10 cellular contexts compared by ENCODE assay signal in genomic region chr3:44995142-44995770, GRCh38. TPM values are rescaled to one million over a fixed set of nuclear protein-coding genes. Genes with fewer than 3 reads are reported as not detected.
A peak's percentile ranks its signal among the peaks of the same experiment; 100 is the strongest.
DNase-seq lines count a peak whose midpoint lies in the region; ATAC-seq, FAIRE-seq and TF ChIP-seq lines count a peak whose summit lies in the region.
"Had no signal": no experiment of that assay in that cellular context is flagged by ENCODE, and none has a peak within 500 bp of the region (broad histone marks: within the 10 kb centered on the region; RNA-seq: fewer than 3 reads in every experiment).

No MANE protein-coding gene starts in this region.

- peaks cover 18% of the 10 kb centered on the region for H3K36me3 ChIP-seq in BE2C
- peaks cover 0 to 4% of the 10 kb centered on the region in 2 donors for H3K36me3 ChIP-seq in small intestine (ENCODE audit: control insufficient read depth in 2 of 2, insufficient read depth in 2 of 2, low read length in 2 of 2)

- no peak overlapping the region for H3K4me3 ChIP-seq in BE2C (ENCODE audit: low read depth, low read length)
- no peak overlapping the region for H3K4me3 ChIP-seq in small intestine (ENCODE audit: low read depth in 1 of 2, low read length in 2 of 2)

- no peak for ATAC-seq in GM18907 (IDR thresholded peaks at IDR 0.05; ENCODE audit: unreplicated experiment)

- no peak overlapping the region for H3K27ac ChIP-seq in small intestine (ENCODE audit: low read depth in 1 of 2, low read length in 1 of 2)

- WGBS in small intestine, 3 donors: 52 to 69% (median 56%) methylated on average over 8 of the region's 8 CpGs

- H3K4me1 ChIP-seq in BE2C (peaks cover 25% of the 10 kb centered on the region), small intestine (ENCODE audit: control insufficient read depth in 2 of 2, insufficient read depth in 1 of 2, low read depth in 1 of 2, low read length in 1 of 2) (peaks cover 2 to 11% of the 10 kb centered on the region in 2 donors)

- no peak for TF ChIP-seq CTCF in BE2C (IDR thresholded peaks at IDR 0.05; ENCODE audit: low read depth, low read length)

- peak; percentile 74 for DNase-seq in BE2C
- DNase-seq in NCI-H1092 (lab: John Stamatoyannopoulos, UW): peak; percentile 50
- peak; percentile 68 for DNase-seq in brain pericyte (ENCODE audit: low read depth, low spot score)
- DNase-seq in lung microvascular endothelial cell (ENCODE audit: low read depth in 2 of 2): peak; percentile 36 to 86
- no peak for DNase-seq in T-helper 1 cell
- no peak for DNase-seq in small intestine
- DNase-seq in SIG-M5 treated with dmso at 0.1 percent for 504 hours (lab: John Stamatoyannopoulos, UW; ENCODE audit: unreplicated experiment): no peak
- DNase-seq: activated CD4-positive, alpha-beta T cell treated with anti-CD3 and anti-CD28 coated beads for 1 hour; hippocampal formation had no signal

- H3K27me3 ChIP-seq in BE2C (no peaks in the 10 kb centered on the region), small intestine (ENCODE audit: control insufficient read depth in 2 of 2, insufficient read depth in 2 of 2, low read length in 2 of 2) (no peaks in the 10 kb centered on the region)

- FAIRE-seq in small intestine (lab: Jason Lieb, UNC): no peak

- H3K9me3 ChIP-seq in BE2C (no peaks in the 10 kb centered on the region), small intestine (ENCODE audit: control insufficient read depth, low read depth) (no peaks in the 10 kb centered on the region)

RNA-seq across cellular contexts. Expression of gene EXOSC7, which starts 19.2 kb away (rescaled TPM):
- polyA plus RNA-seq in BE2C (2012; ENCODE audit: insufficient read depth, insufficient read length, low read depth): 94.3 TPM
- 23.8 and 25.6 TPM in 2 replicates for total RNA-seq in lung microvascular endothelial cell
- 10 to 100 TPM; 21.9 to 39.4 (median 21.9) TPM for polyA plus RNA-seq in small intestine

RNA-seq across cellular contexts. Expression of gene ZDHHC3, which starts 19.3 kb away (rescaled TPM):
- 47.5 TPM for polyA plus RNA-seq in BE2C (2012; ENCODE audit: insufficient read depth, insufficient read length, low read depth)
- 57.1 and 61.5 TPM in 2 replicates for total RNA-seq in lung microvascular endothelial cell
- polyA plus RNA-seq in small intestine: 10 to 100 TPM; 54.3 to 61.8 (median 54.8) TPM

RNA-seq across cellular contexts. Expression of gene CLEC3B, which starts 30.8 kb away (rescaled TPM):
- polyA plus RNA-seq in BE2C (2012; ENCODE audit: insufficient read depth, insufficient read length, low read depth): not detected
- 0.20 and 0.22 TPM in 2 replicates for total RNA-seq in lung microvascular endothelial cell
- polyA plus RNA-seq in small intestine: 100 to 1,000 TPM in 1 of 3 donors, 1 to 10 TPM in 2; 2.9 to 103 (median 4.1) TPM

Comparison
In these comparisons a context has a peak if more than half of its experiments do, and no peak if none do; other contexts are left out.
1. DNase-seq: peak in BE2C (single experiment), NCI-H1092 (single experiment), brain pericyte (single experiment) and lung microvascular endothelial cell (2 of 2); none in T-helper 1 cell (0 of 5), small intestine (single experiment) and SIG-M5 treated with dmso at 0.1 percent for 504 hours (single experiment).